8 cellular contexts compared by ENCODE assay signal in genomic region chr2:111117666-111118454, GRCh38. TPM values are rescaled to one million over a fixed set of nuclear protein-coding genes. Genes with fewer than 3 reads are reported as not detected.
DNase-seq lines count a peak whose midpoint lies in the region; ATAC-seq, FAIRE-seq and TF ChIP-seq lines count a peak whose summit lies in the region.

No MANE protein-coding gene starts in this region.

- H3K36me3 ChIP-seq in mammary epithelial cell (ENCODE audit: insufficient read depth, low read length) = no peaks in the 10 kb centered on the region

- no peaks in the 10 kb centered on the region for H4K20me1 ChIP-seq in mammary epithelial cell (ENCODE audit: insufficient read depth, low read length)

- intact Hi-C loops in mammary epithelial cell (cut with micrococcal nuclease) = loop anchor here (1.0 to 2.0 kb wide), 4 partner anchors 89 to 581 kb away; no protein-coding TSS in a partner anchor

- no peak for ATAC-seq in HG03135 (IDR thresholded peaks at IDR 0.05; ENCODE audit: unreplicated experiment)

- 47% methylated on average over 34 of the region's 58 CpGs for WGBS in mammary epithelial cell (ENCODE audit: low coverage, missing lambda C conversion rate)

- POLR2A ChIA-PET in RWPE1 (lab: Yijun Ruan, JAX; ENCODE audit: low non-redundant PET) = no interaction called here

- H3K4me3 ChIP-seq in mammary epithelial cell (replicated peaks in 1 of 3; ENCODE audit: insufficient read depth in 1 of 3, low read depth in 2 of 3, low read length in 3 of 3) = peak overlapping the region; percentile 29 to 47 (median 38)

- peak; percentile 6 for DNase-seq in GM04504 (ENCODE audit: low read depth)
- DNase-seq in RWPE1 (ENCODE audit: low spot score) = no peak
- peak; percentile 29 for DNase-seq in mammary epithelial cell
- peak; percentile 43 for DNase-seq in kidney tubule cell (ENCODE audit: low spot score)
- peak; percentile 43 to 53 for DNase-seq in stimulated activated CD4-positive, alpha-beta T cell treated with anti-CD3 and anti-CD28 coated beads, Interleukin-2, amount 100 ng/mL, for 24 hours
- no peak for DNase-seq in D721Med (ENCODE audit: insufficient read length, low spot score)
- DNase-seq in mesenteric fat pad (ENCODE audit: low spot score) = no peak

- H3K4me1 ChIP-seq in mammary epithelial cell (ENCODE audit: insufficient read depth, low read length) = peaks cover 21% of the 10 kb centered on the region

- CTCF ChIA-PET in RWPE1 (lab: Yijun Ruan, JAX) = interaction anchor here (0.6 kb wide), 1 partner anchor 529 kb away, joined by 3 read pairs; no protein-coding TSS in a partner anchor
- CTCF ChIA-PET in mammary epithelial cell (lab: Charles Lee; ENCODE audit: low non-redundant PET) = no interaction called here

- peak overlapping the region; percentile 94 for H3K4me2 ChIP-seq in mammary epithelial cell (ENCODE audit: insufficient read depth, low read depth, low read length)

- no peaks in the 10 kb centered on the region for H3K9me3 ChIP-seq in mammary epithelial cell (replicated peaks; ENCODE audit: insufficient read depth, low read length)

- dilution Hi-C loops in mammary epithelial cell (cut with HindIII; ENCODE audit: low sequenced_read_pairs) = no loop called here

- no TSS peak for BruUV-seq in mammary epithelial cell (replicated peaks; lab: Mats Ljungman, UMichigan)

- no peak for TF ChIP-seq CTCF in RWPE1 (conservative IDR thresholded peaks at IDR 0.05; ENCODE audit: low read depth)
- TF ChIP-seq CTCF in mammary epithelial cell (conservative IDR thresholded peaks at IDR 0.05 in 1 of 2, IDR thresholded peaks at IDR 0.05 in 1 of 2; ENCODE audit: extremely low read depth in 1 of 2, insufficient read depth in 1 of 2, low read depth in 1 of 2, low read length in 2 of 2) = no peak
- no peak for TF ChIP-seq CTCF in D721Med (IDR thresholded peaks at IDR 0.05; ENCODE audit: insufficient read depth, missing control alignments)

- H3K27ac ChIP-seq in RWPE1 = peak overlapping the region; percentile 48
- no peak overlapping the region for H3K27ac ChIP-seq in mammary epithelial cell (ENCODE audit: insufficient read depth, low read depth, low read length)

- H3K27me3 ChIP-seq in mammary epithelial cell (ENCODE audit: insufficient read depth, low read length) = no peaks in the 10 kb centered on the region

- peaks cover 15% of the 10 kb centered on the region for H3K79me2 ChIP-seq in mammary epithelial cell (ENCODE audit: insufficient read depth, low read length)

- no peak for FAIRE-seq in D721Med (lab: Jason Lieb, UNC)

- H2AFZ ChIP-seq in mammary epithelial cell (ENCODE audit: low read depth, low read length) = peak overlapping the region; percentile 82

- in situ Hi-C loops in mammary epithelial cell (cut with MboI; ENCODE audit: low sequenced_read_pairs in 2 of 2) = loop anchor here (5.0 to 25.0 kb wide), 2 partner anchors 569 to 579 kb away; no protein-coding TSS in a partner anchor

- no peak overlapping the region for H3K9ac ChIP-seq in mammary epithelial cell (ENCODE audit: insufficient read depth, low read length)

RNA-seq across cellular contexts. Expression of gene BCL2L11, which starts 2.9 kb away (rescaled TPM):
- total RNA-seq in mammary epithelial cell (1 to 10 TPM; 7.3 to 9.7 TPM), mesenteric fat pad (9.0 TPM)
- polyA plus RNA-seq in mammary epithelial cell = 6.2 TPM
- 4.8 TPM for polyA minus RNA-seq in mammary epithelial cell

Comparison
In these comparisons a context has a peak if more than half of its experiments do, and no peak if none do; other contexts are left out.
1. DNase-seq: peak in GM04504 (single experiment), mammary epithelial cell (single experiment), kidney tubule cell (single experiment) and stimulated activated CD4-positive, alpha-beta T cell treated with anti-CD3 and anti-CD28 coated beads, Interleukin-2, amount 100 ng/mL, for 24 hours (2 of 2); none in RWPE1 (single experiment), D721Med (single experiment) and mesenteric fat pad (single experiment).